Comparison of ENCODE assay signal across 8 cellular contexts in the genomic region with DNA sequence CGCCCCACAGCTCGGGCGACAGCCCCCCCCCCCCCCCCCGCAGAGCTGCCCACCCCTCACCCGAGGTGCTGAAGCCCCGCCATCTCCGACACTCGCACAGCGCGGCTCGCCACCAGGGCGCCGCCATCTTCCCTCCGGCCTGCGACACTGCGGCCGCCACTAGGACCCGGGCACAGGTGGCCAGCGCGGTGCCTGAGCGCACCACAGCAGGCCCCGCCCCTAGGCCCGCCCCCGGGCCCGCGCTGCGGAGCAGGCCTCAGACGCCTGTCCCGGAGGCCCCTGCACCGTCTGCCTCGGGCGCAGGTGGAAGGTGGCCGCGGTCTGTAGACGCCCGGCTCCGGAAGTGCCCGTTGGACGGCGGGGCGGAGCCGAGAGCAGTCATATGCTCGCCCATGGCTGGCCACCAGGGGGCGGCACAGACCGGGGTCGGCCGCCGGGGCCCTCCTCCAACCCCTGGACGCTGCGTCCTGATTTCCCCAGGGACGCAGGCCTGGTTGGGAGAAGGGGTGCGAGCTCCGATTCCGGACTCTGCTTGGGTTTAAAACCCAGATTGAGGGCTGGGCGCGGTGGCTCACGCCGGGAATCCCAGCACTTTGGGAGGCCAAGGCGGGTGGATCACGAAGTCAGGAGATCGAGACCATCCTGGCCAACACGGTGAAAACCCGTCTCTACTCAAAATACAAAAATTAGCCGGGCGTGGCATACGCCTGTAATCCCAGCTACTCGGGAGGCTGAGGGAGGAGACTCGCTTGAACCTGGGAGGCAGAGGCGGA. TPM values are rescaled to one million over a fixed set of nuclear protein-coding genes. Genes with fewer than 3 reads are reported as not detected.
DNase-seq lines count a peak whose midpoint lies in the region; ATAC-seq and TF ChIP-seq lines count a peak whose summit lies in the region.

Gene MRPL38 (minus strand): TSS at position 136 of the 773 bp plus-strand sequence. CDS start 9 bp downstream, at position 127.

- no peaks in the 10 kb centered on the region for H4K20me1 ChIP-seq in OCI-LY3 (ENCODE audit: insufficient read depth, low read length)

- intact Hi-C loops in mucosa of descending colon (cut with DNase I, micrococcal nuclease), result loop anchor here (10.0 kb wide), 1 partner anchor 100 kb away; the partner anchor contains the start of gene CDK3 (in 2 of the 2)

- peak within 1 kb of the TSS; percentile 90 for H2AFZ ChIP-seq in OCI-LY3 (ENCODE audit: low read depth, low read length)

- ATAC-seq in GM21515 (IDR thresholded peaks at IDR 0.05; ENCODE audit: unreplicated experiment) (peak; percentile 95), mucosa of descending colon (peak; percentile 97)

- H3K36me3 ChIP-seq in OCI-LY3 (replicated peaks; ENCODE audit: low read depth, low read length) (peaks cover 9% of the 10 kb centered on the region), mucosa of descending colon (ENCODE audit: low read depth) (no peaks in the 10 kb centered on the region)

- H3K4me2 ChIP-seq in OCI-LY3 (ENCODE audit: low read length), result peak within 1 kb of the TSS; percentile 92

- peak within 1 kb of the TSS; percentile 88 for H3K9ac ChIP-seq in OCI-LY3 (ENCODE audit: low read length)

- peak within 1 kb of the TSS; percentile 81 for H3K27ac ChIP-seq in OCI-LY3 (ENCODE audit: low read length)

- peaks cover under 1% of the 10 kb centered on the region; the same call in 1 of the 2 replicates for H3K9me3 ChIP-seq in OCI-LY3 (ENCODE audit: insufficient read depth, low read length)
- H3K9me3 ChIP-seq in mucosa of descending colon, result no peaks in the 10 kb centered on the region

- peak; percentile 82 for DNase-seq in DMS 273 treated with DMSO at 0.1 percent for 48 hours (lab: John Stamatoyannopoulos, UW)
- peak; percentile 96 for DNase-seq in HuH-7.5 (ENCODE audit: low spot score)
- DNase-seq in activated T-cell treated with anti-CD3 and anti-CD28 coated beads for 1 hour (ENCODE audit: low read depth), result peak; percentile 85
- peak; percentile 95 for DNase-seq in epidermal melanocyte (ENCODE audit: insufficient read length, low spot score)
- DNase-seq in mucosa of descending colon, result peak; percentile 94 to 98 (median 98)
- peak; percentile 93 for DNase-seq in stimulated activated CD8-positive, alpha-beta memory T cell treated with anti-CD3 and anti-CD28 coated beads, Interleukin-4, amount 100 ng/mL, for 24 hours (ENCODE audit: low read depth)

- peaks cover 17% of the 10 kb centered on the region for H3K79me2 ChIP-seq in OCI-LY3 (ENCODE audit: low read length)

- H3K4me3 ChIP-seq in OCI-LY3 (ENCODE audit: low read length) (peak within 1 kb of the TSS; percentile 83), mucosa of descending colon (peak within 1 kb of the TSS; percentile 74)

- H3K4me1 ChIP-seq in OCI-LY3 (ENCODE audit: low read length) (peaks cover 17% of the 10 kb centered on the region), mucosa of descending colon (ENCODE audit: low read depth) (peaks cover 7% of the 10 kb centered on the region)

- peak; percentile 84 for TF ChIP-seq CTCF in OCI-LY3 (IDR thresholded peaks at IDR 0.05; ENCODE audit: low read depth, low read length)
- peak; percentile 99 for TF ChIP-seq CTCF in mucosa of descending colon (IDR thresholded peaks at IDR 0.05)

- no peaks in the 10 kb centered on the region for H3K27me3 ChIP-seq in OCI-LY3 (ENCODE audit: low read depth, low read length)

RNA-seq across cellular contexts. Expression of gene MRPL38, which starts in this region (rescaled TPM):
- total RNA-seq in mucosa of descending colon, result 10 to 100 TPM; 87.0 to 98.0 (median 89.4) TPM

Comparison
In these comparisons a context has a peak if more than half of its experiments do, and no peak if none do; other contexts are left out.
1. Peak in every context shown above with its lines: DNase-seq, ATAC-seq, H3K4me3 ChIP-seq and H3K27ac ChIP-seq.